12 cellular contexts compared by ENCODE assay signal in genomic region chr1:24277420-24278169, GRCh38. TPM values are rescaled to one million over a fixed set of nuclear protein-coding genes. Genes with fewer than 3 reads are reported as not detected.
DNase-seq lines count a peak whose midpoint lies in the region; ATAC-seq, FAIRE-seq and TF ChIP-seq lines count a peak whose summit lies in the region.
"Had no signal": no experiment of that assay in that cellular context is flagged by ENCODE, and none has a peak within 500 bp of the region (broad histone marks: within the 10 kb centered on the region; RNA-seq: fewer than 3 reads in every experiment).

No MANE protein-coding gene starts in this region.

- peaks cover 21 to 30% of the 10 kb centered on the region in 2 donors for H3K27me3 Mint-ChIP-seq in effector memory CD8-positive, alpha-beta T cell
- no peaks in the 10 kb centered on the region for H3K27me3 Mint-ChIP-seq in Calu3 (ENCODE audit: unreplicated experiment)

- H3K36me3 ChIP-seq in ACC112 (ENCODE audit: insufficient read depth, low read length), result no peaks in the 10 kb centered on the region

- BruUV-seq in Calu3 (replicated peaks; lab: Mats Ljungman, UMichigan), result no TSS peak

- peak; percentile 69 for ATAC-seq in effector memory CD8-positive, alpha-beta T cell (replicated peaks)
- ATAC-seq: HCT116 had no signal

- no peak for TF ChIP-seq CTCF in Calu3 (IDR thresholded peaks at IDR 0.05; ENCODE audit: unreplicated experiment)

- H2AFZ ChIP-seq in ACC112 (ENCODE audit: low read length, unreplicated experiment), result no peak overlapping the region

- intact Hi-C loops in Calu3 (cut with micrococcal nuclease; ENCODE audit: unreplicated experiment), result no loop called here

- no peaks in the 10 kb centered on the region for H3K79me2 ChIP-seq in ACC112 (ENCODE audit: control insufficient read depth, insufficient read depth, low read length, unreplicated experiment)

- peaks cover 7 to 8% of the 10 kb centered on the region in 2 donors for H3K4me1 Mint-ChIP-seq in effector memory CD8-positive, alpha-beta T cell (ENCODE audit: low read depth in 2 of 2)
- peaks cover 23% of the 10 kb centered on the region for H3K4me1 Mint-ChIP-seq in Calu3 (ENCODE audit: low read depth, unreplicated experiment)

- H3K27ac ChIP-seq in ACC112 (ENCODE audit: low read depth, low read length), result peak overlapping the region; percentile 31; the same call in 1 of the 2 replicates

- DNase-seq in GM04504 (ENCODE audit: low read depth) (peak; percentile 38), RCC 7860 (ENCODE audit: low spot score) (peak; percentile 6), Kasumi-1 (lab: John Stamatoyannopoulos, UW) (no peak), Calu3 (no peak)
- no peak for DNase-seq in effector memory CD8-positive, alpha-beta T cell
- DNase-seq in activated CD4-positive, CD25-positive, alpha-beta regulatory T cell treated with anti-CD3 and anti-CD28 coated beads, Interleukin-2, amount 50 U/mL, for 72 hours, result no peak
- DNase-seq in activated naive CD4-positive, alpha-beta T cell (lab: John Stamatoyannopoulos, UW), result no peak
- DNase-seq: amniotic stem cell, NCI-H1417 treated with DMSO at 0.1 percent for 48 hours had no signal

- H3K4me3 Mint-ChIP-seq in effector memory CD8-positive, alpha-beta T cell, result peak overlapping the region; percentile 53 to 73
- H3K4me3 Mint-ChIP-seq in Calu3 (ENCODE audit: low read depth, unreplicated experiment), result no peak overlapping the region

- peaks cover 14% of the 10 kb centered on the region for H3K4me1 ChIP-seq in ACC112 (ENCODE audit: control insufficient read depth, insufficient read depth, low read length, unreplicated experiment)

- H3K9me3 Mint-ChIP-seq in effector memory CD8-positive, alpha-beta T cell, result no peaks in the 10 kb centered on the region
- peaks cover 4% of the 10 kb centered on the region for H3K9me3 Mint-ChIP-seq in Calu3 (ENCODE audit: low read depth, unreplicated experiment)

- FAIRE-seq in RCC 7860 (lab: Jason Lieb, UNC), result no peak

- CTCF ChIA-PET in Calu3 (lab: Charles Lee), result interaction anchor here (1.6 kb wide), 1 partner anchor 75 kb away, joined by 5 read pairs; no protein-coding TSS in a partner anchor

- H3K27me3 ChIP-seq in ACC112 (ENCODE audit: insufficient read depth, low read length), result peaks cover 15% of the 10 kb centered on the region; the same call in 1 of the 2 replicates

- H3K4me3 ChIP-seq in ACC112 (ENCODE audit: low read depth, low read length), result no peak overlapping the region

- peak overlapping the region; percentile 33 to 44 for H3K27ac Mint-ChIP-seq in effector memory CD8-positive, alpha-beta T cell
- H3K27ac Mint-ChIP-seq in Calu3 (ENCODE audit: unreplicated experiment), result no peak overlapping the region

- peaks cover 3% of the 10 kb centered on the region for H3K36me3 Mint-ChIP-seq in effector memory CD8-positive, alpha-beta T cell (ENCODE audit: insufficient read depth)
- peaks cover 4% of the 10 kb centered on the region for H3K36me3 Mint-ChIP-seq in Calu3 (ENCODE audit: insufficient read depth, unreplicated experiment)

RNA-seq across cellular contexts. Expression of gene GRHL3, which starts 41.6 kb away (rescaled TPM):
- total RNA-seq in Calu3 (2022), result 1.4 and 2.9 TPM in 2 replicates
- total RNA-seq: pulmonary artery endothelial cell had no signal

Comparison
In these comparisons a context has a peak if more than half of its experiments do, and no peak if none do; other contexts are left out.
1. DNase-seq: peak in GM04504 (single experiment) and RCC 7860 (single experiment); none in effector memory CD8-positive, alpha-beta T cell (0 of 3), Kasumi-1 (0 of 2), Calu3 (single experiment), activated CD4-positive, CD25-positive, alpha-beta regulatory T cell treated with anti-CD3 and anti-CD28 coated beads, Interleukin-2, amount 50 U/mL, for 72 hours (single experiment) and activated naive CD4-positive, alpha-beta T cell (0 of 4).